ENCODE assay signal across 27 cellular contexts in genomic region chr4:115233600-115233999, GRCh38.
DNase-seq lines count a peak whose midpoint lies in the region; ATAC-seq lines count a peak whose summit lies in the region.
"Had no signal": no experiment of that assay in that cellular context is flagged by ENCODE, and none has a peak within 500 bp of the region (broad histone marks: within the 10 kb centered on the region; RNA-seq: fewer than 3 reads in every experiment).

No MANE protein-coding gene starts in this region.

- peak overlapping the region; percentile 24; the same call in 1 of the 2 replicates for H3K9ac ChIP-seq in iPS-20b (ENCODE audit: low read depth, low read length)
- H3K9ac ChIP-seq: parathyroid adenoma, SK-N-SH had no signal

- no peak overlapping the region for H3K27ac ChIP-seq in iPS-20b (ENCODE audit: low read length)
- H3K27ac ChIP-seq: esophagus muscularis mucosa, parathyroid adenoma, right lobe of liver, stomach, transverse colon, WERI-Rb-1 had no signal

- H3K27ac Mint-ChIP-seq in activated naive CD4-positive, alpha-beta T cell treated with anti-CD3 and anti-CD28 coated beads for 36 hours, result no peak overlapping the region
- H3K27ac Mint-ChIP-seq: nephron; T-helper 2 cell treated with Interferon-gamma antibody and Interleukin-4, amounts not matched to agents 5 μg/mL and 100 μg/mL, for 36 hours had no signal

- DNase-seq in MV-4-11 (lab: John Stamatoyannopoulos, UW) (peak; percentile 83), LoVo (ENCODE audit: low spot score) (no peak), NCI-H510A (lab: John Stamatoyannopoulos, UW) (no peak), NCI-H1417 treated with DMSO at 0.1 percent for 48 hours (lab: John Stamatoyannopoulos, UW) (no peak)
- no peak for DNase-seq in activated naive CD4-positive, alpha-beta T cell treated with anti-CD3 and anti-CD28 coated beads for 36 hours
- DNase-seq: activated CD4-positive, alpha-beta T cell treated with anti-CD3 and anti-CD28 coated beads, Interleukin-2, amount 50 U/mL, for 4 hours; activated gamma-delta T cell; DMS79; HCEC 1CT; hippocampal formation; NCI-H446 treated with DMSO at 0.1 percent for 48 hours; NK-92 treated with Interleukin-12 subunit alpha and Interleukin-12 subunit beta, amount 100 ng/mL, for 24 hours; right lobe of liver; RPMI8226; SK-N-SH; stimulated activated CD4-positive, alpha-beta T cell treated with anti-CD3 and anti-CD28 coated beads, Interleukin-15, amount 100 ng/mL, for 24 hours; stomach; transverse colon; WERI-Rb-1 had no signal

- no peaks in the 10 kb centered on the region for H3K27me3 Mint-ChIP-seq in activated naive CD4-positive, alpha-beta T cell treated with anti-CD3 and anti-CD28 coated beads for 36 hours (ENCODE audit: low read depth)
- H3K27me3 Mint-ChIP-seq: brain had no signal

- peak overlapping the region; percentile 29; the same call in 1 of the 2 replicates for H3K4me3 ChIP-seq in iPS-20b (ENCODE audit: low read length)
- H3K4me3 ChIP-seq: esophagus muscularis mucosa, right lobe of liver, stomach, transverse colon had no signal

- no peaks in the 10 kb centered on the region for H3K36me3 Mint-ChIP-seq in activated naive CD4-positive, alpha-beta T cell treated with anti-CD3 and anti-CD28 coated beads for 36 hours (ENCODE audit: low read depth)
- H3K36me3 Mint-ChIP-seq: brain had no signal

- peaks cover 40% of the 10 kb centered on the region; the same call in 1 of the 2 replicates for H3K4me1 ChIP-seq in iPS-20b (ENCODE audit: insufficient read depth, low read length)
- H3K4me1 ChIP-seq: esophagus muscularis mucosa, parathyroid adenoma, right lobe of liver, stomach, transverse colon had no signal

- ATAC-seq in GM18907 (IDR thresholded peaks at IDR 0.05; ENCODE audit: unreplicated experiment) (peak; percentile 67), HG03139 (IDR thresholded peaks at IDR 0.05; ENCODE audit: unreplicated experiment) (peak; percentile 42)
- ATAC-seq: right lobe of liver had no signal

- H3K4me3 Mint-ChIP-seq in activated naive CD4-positive, alpha-beta T cell treated with anti-CD3 and anti-CD28 coated beads for 36 hours, result no peak overlapping the region
- H3K4me3 Mint-ChIP-seq: brain; nephron; T-helper 2 cell treated with Interferon-gamma antibody and Interleukin-4, amounts not matched to agents 5 μg/mL and 100 μg/mL, for 36 hours had no signal

- CTCF ChIA-PET in activated naive CD4-positive, alpha-beta T cell treated with anti-CD3 and anti-CD28 coated beads for 36 hours (lab: Charles Lee), result interaction anchor here (0.7 kb wide), 1 partner anchor 114 kb away, joined by 4 read pairs; no protein-coding TSS in a partner anchor

- intact Hi-C loops in activated naive CD4-positive, alpha-beta T cell treated with anti-CD3 and anti-CD28 coated beads for 36 hours (cut with micrococcal nuclease), result no loop called here

- no peaks in the 10 kb centered on the region for H3K9me3 ChIP-seq in iPS-20b (ENCODE audit: insufficient read depth, low read depth, low read length)
- H3K9me3 ChIP-seq: esophagus muscularis mucosa, right lobe of liver, SK-N-SH, stomach, transverse colon had no signal

- H3K9me3 Mint-ChIP-seq in activated naive CD4-positive, alpha-beta T cell treated with anti-CD3 and anti-CD28 coated beads for 36 hours, result no peaks in the 10 kb centered on the region
- H3K9me3 Mint-ChIP-seq: brain; nephron; T-helper 2 cell treated with Interferon-gamma antibody and Interleukin-4, amounts not matched to agents 5 μg/mL and 100 μg/mL, for 36 hours had no signal

- no peaks in the 10 kb centered on the region for H3K4me1 Mint-ChIP-seq in activated naive CD4-positive, alpha-beta T cell treated with anti-CD3 and anti-CD28 coated beads for 36 hours (ENCODE audit: low read depth)

- H3K27me3 ChIP-seq in iPS-20b (ENCODE audit: insufficient read depth, low read length), result no peaks in the 10 kb centered on the region
- H3K27me3 ChIP-seq: esophagus muscularis mucosa, right lobe of liver, stomach, transverse colon had no signal

- H3K36me3 ChIP-seq in iPS-20b (ENCODE audit: insufficient read depth, low read depth, low read length), result no peaks in the 10 kb centered on the region
- H3K36me3 ChIP-seq: esophagus muscularis mucosa, right lobe of liver, stomach, transverse colon, WERI-Rb-1 had no signal
